1 cellular context compared by ENCODE assay signal in the genomic region with DNA sequence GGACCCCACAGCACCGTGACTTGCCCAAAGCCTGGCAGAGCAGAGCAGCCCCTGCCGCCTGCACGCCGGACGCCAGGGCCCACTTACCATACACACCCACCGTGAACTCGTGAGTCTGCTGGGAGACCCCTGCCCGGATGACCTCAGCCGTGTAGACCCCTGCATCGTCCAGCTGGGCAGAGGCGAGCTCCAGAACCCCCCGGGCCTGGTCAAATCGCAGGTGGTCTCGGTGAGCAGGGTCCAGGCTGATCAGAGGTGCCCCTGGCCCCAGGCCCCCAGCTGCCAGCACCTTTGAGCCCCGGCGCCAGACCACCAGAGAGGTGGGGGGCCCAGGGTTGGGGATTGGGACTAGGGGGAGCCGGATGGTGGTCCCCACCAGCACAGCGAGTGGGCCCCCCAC.
TF ChIP-seq lines count a peak whose summit lies in the region.

No MANE protein-coding gene starts in this region.

TF ChIP-seq in A549, 52 proteins besides CTCF, POLR2A, EP300 and RAD21:
- TF ChIP-seq E2F6 (IDR thresholded peaks at IDR 0.05; ENCODE audit: borderline replicate concordance, low read depth) (no peak), RFX5 (IDR thresholded peaks at IDR 0.05) (no peak), RNF2 (IDR thresholded peaks at IDR 0.05; ENCODE audit: borderline replicate concordance, low read depth) (no peak), MAZ (IDR thresholded peaks at IDR 0.05; ENCODE audit: borderline replicate concordance, low read depth, low read length) (no peak)
